ENCODE assay signal across 8 cellular contexts in genomic region chr11:1564535-1565172, GRCh38. TPM values are rescaled to one million over a fixed set of nuclear protein-coding genes. Genes with fewer than 3 reads are reported as not detected.
DNase-seq lines count a peak whose midpoint lies in the region; ATAC-seq, FAIRE-seq and TF ChIP-seq lines count a peak whose summit lies in the region.

No MANE protein-coding gene starts in this region.

- H3K9me3 Mint-ChIP-seq in activated naive CD8-positive, alpha-beta T cell treated with anti-CD3 and anti-CD28 coated beads for 36 hours = no peaks in the 10 kb centered on the region

- no peaks in the 10 kb centered on the region for H3K36me3 Mint-ChIP-seq in activated naive CD8-positive, alpha-beta T cell treated with anti-CD3 and anti-CD28 coated beads for 36 hours

- no peak overlapping the region for H3K27ac Mint-ChIP-seq in activated naive CD8-positive, alpha-beta T cell treated with anti-CD3 and anti-CD28 coated beads for 36 hours

- H3K4me1 Mint-ChIP-seq in activated naive CD8-positive, alpha-beta T cell treated with anti-CD3 and anti-CD28 coated beads for 36 hours = no peaks in the 10 kb centered on the region

- BruUV-seq in HepG2 (replicated peaks; lab: Mats Ljungman, UMichigan) = no TSS peak

- peaks cover 29% of the 10 kb centered on the region; the same call in 1 of the 2 replicates for H4K20me1 ChIP-seq in HepG2 (ENCODE audit: insufficient read depth, low read length)

- H3K27me3 ChIP-seq in HepG2 (ENCODE audit: control insufficient read depth in 1 of 2, insufficient read depth in 2 of 2, low read length in 2 of 2) = no peaks in the 10 kb centered on the region

- POLR2A ChIA-PET in HepG2 (lab: Yijun Ruan, JAX) = no interaction called here

- DNase-seq in AG20443 (ENCODE audit: low spot score) = peak; percentile 93
- DNase-seq in MV-4-11 (lab: John Stamatoyannopoulos, UW) = peak; percentile 51
- DNase-seq in cerebellum (ENCODE audit: low spot score) = peak; percentile 85
- no peak for DNase-seq in HepG2 (ENCODE audit: low spot score)
- DNase-seq in stimulated activated naive CD4-positive, alpha-beta T cell (lab: John Stamatoyannopoulos, UW) = no peak
- no peak for DNase-seq in COR-L47 (lab: John Stamatoyannopoulos, UW)
- no peak for DNase-seq in activated naive CD8-positive, alpha-beta T cell treated with anti-CD3 and anti-CD28 coated beads for 36 hours

- no peaks in the 10 kb centered on the region for H3K9me3 ChIP-seq in HepG2 (ENCODE audit: low read length)

- intact Hi-C loops in HepG2 (cut with micrococcal nuclease; ENCODE audit: unreplicated experiment) = no loop called here

- H3K4me2 ChIP-seq in HepG2 (ENCODE audit: low read depth, low read length) = no peak overlapping the region

- CTCF ChIA-PET in HepG2 (lab: Yijun Ruan, JAX; ENCODE audit: low intra/inter-chr PET ratio, low total read pairs) = no interaction called here

- TF ChIP-seq EP300 in HepG2 (IDR thresholded peaks at IDR 0.05; ENCODE audit: low read depth in 2 of 2, low read length in 2 of 2) (no peak), HepG2 (CRISPR knock-in tag; IDR thresholded peaks at IDR 0.05; ENCODE audit: borderline replicate concordance) (no peak)

- H3K27ac ChIP-seq in HepG2 (ENCODE audit: extremely low read length, insufficient read depth, low read length) = no peak overlapping the region

- FAIRE-seq in HepG2 (lab: Jason Lieb, UNC) = no peak

- no peaks in the 10 kb centered on the region for H3K27me3 Mint-ChIP-seq in activated naive CD8-positive, alpha-beta T cell treated with anti-CD3 and anti-CD28 coated beads for 36 hours

- in situ Hi-C loops in HepG2 (cut with HindIII; ENCODE audit: extremely low pct_ligation_motif_present, low pct_unique_long_range_greater_than_20kb) = no loop called here

- no peak for TF ChIP-seq RAD21 in HepG2 (CRISPR knock-in tag; IDR thresholded peaks at IDR 0.05)

- TF ChIP-seq POLR2A in HepG2 (IDR thresholded peaks at IDR 0.05; ENCODE audit: insufficient read depth in 1 of 2, low read depth in 2 of 2, low read length in 2 of 2) = no peak

- H2AFZ ChIP-seq in HepG2 (ENCODE audit: low read length) = no peak overlapping the region

- H3K4me3 ChIP-seq in HepG2 (replicated peaks in 1 of 3; ENCODE audit: insufficient read depth in 1 of 3, low read depth in 2 of 3, low read length in 3 of 3) = no peak overlapping the region

- peaks cover 15% of the 10 kb centered on the region for H3K4me1 ChIP-seq in HepG2 (ENCODE audit: insufficient read depth, low read length)

- no peaks in the 10 kb centered on the region for H3K79me2 ChIP-seq in HepG2 (ENCODE audit: insufficient read depth, low read length)

- ATAC-seq in HepG2 (no peak), HG02571 (IDR thresholded peaks at IDR 0.05; ENCODE audit: unreplicated experiment) (no peak)

- H3K9ac ChIP-seq in HepG2 (ENCODE audit: insufficient read depth, low read depth, low read length) = no peak overlapping the region

- H3K36me3 ChIP-seq in HepG2 (replicated peaks in 1 of 2; ENCODE audit: control insufficient read depth in 1 of 2, insufficient read depth in 2 of 2, low read length in 2 of 2) = peaks cover 0 to 1% of the 10 kb centered on the region in 2 experiments; a peak in 1 of 5 replicates

- no peak for TF ChIP-seq CTCF in HepG2 (CRISPR knock-in tag; IDR thresholded peaks at IDR 0.05)

- H3K4me3 Mint-ChIP-seq in activated naive CD8-positive, alpha-beta T cell treated with anti-CD3 and anti-CD28 coated beads for 36 hours = no peak overlapping the region

- 100% methylated on average over 1 of the region's 16 CpGs for WGBS in HepG2 (ENCODE audit: low lambda C conversion rate)

RNA-seq across cellular contexts. Expression of gene DUSP8, which starts 7.4 kb away (rescaled TPM):
- total RNA-seq in cerebellum (6.7 TPM), HepG2 (2016; rRNA removed; fragmentation: Illumina TruSeq; extraction: Trizol) (0.95 and 1.8 TPM in 2 replicates)
- total RNA-seq in HepG2 (2016; cell fraction: cytosol; rRNA removed; fragmentation: Illumina TruSeq; extraction: Trizol; ENCODE audit: low read depth) = 0.30 and 0.62 TPM in 2 replicates
- total RNA-seq in HepG2 (2016; cell fraction: insoluble cytoplasmic fraction; rRNA removed; fragmentation: Illumina TruSeq; extraction: Trizol) = 1.1 and 2.2 TPM in 2 replicates
- total RNA-seq in HepG2 (2016; cell fraction: membrane; rRNA removed; fragmentation: Illumina TruSeq; extraction: Trizol) = 1.2 and 1.3 TPM in 2 replicates
- total RNA-seq in HepG2 (2016; cell fraction: nucleus; rRNA removed; fragmentation: Illumina TruSeq; extraction: Trizol) = 1.1 and 1.3 TPM in 2 replicates
- polyA plus RNA-seq in HepG2 (2011; rRNA removed) = 8.0 and 15.4 TPM in 2 replicates
- polyA plus RNA-seq in HepG2 (2011; cell fraction: cytosol; rRNA removed) = 7.3 and 9.2 TPM in 2 replicates
- polyA plus RNA-seq in HepG2 (2011; cell fraction: nucleus; rRNA removed) = 11.7 and 12.2 TPM in 2 replicates
- 13.2 and 23.6 TPM in 2 replicates for polyA plus RNA-seq in HepG2 (2012)
- polyA plus RNA-seq in HepG2 (2016; cell fraction: cytosol; fragmentation: Illumina TruSeq; extraction: Trizol; ENCODE audit: low read depth) = 0.49 and 1.5 TPM in 2 replicates
- polyA plus RNA-seq in HepG2 (2016; cell fraction: insoluble cytoplasmic fraction; fragmentation: Illumina TruSeq; extraction: Trizol; ENCODE audit: low read depth) = 3.4 and 4.9 TPM in 2 replicates
- 2.0 and 2.8 TPM in 2 replicates for polyA plus RNA-seq in HepG2 (2016; cell fraction: membrane; fragmentation: Illumina TruSeq; extraction: Trizol; ENCODE audit: low read depth)
- polyA plus RNA-seq in HepG2 (2016; cell fraction: nucleus; fragmentation: Illumina TruSeq; extraction: Trizol; ENCODE audit: insufficient read depth, low read depth) = 5.9 and 6.8 TPM in 2 replicates
- polyA minus RNA-seq in HepG2 (2011; rRNA and poly(A)+ RNA removed; ENCODE audit: low replicate concordance) = 5.4 and 14.1 TPM in 2 replicates
- 4.0 and 5.3 TPM in 2 replicates for polyA minus RNA-seq in HepG2 (2011; cell fraction: cytosol; rRNA and poly(A)+ RNA removed)
- 0.90 and 3.0 TPM in 2 replicates for polyA minus RNA-seq in HepG2 (2011; cell fraction: nucleus; rRNA and poly(A)+ RNA removed)
- 1 to 10 TPM; 1.5 to 2.1 TPM for total RNA-seq in activated naive CD8-positive, alpha-beta T cell treated with anti-CD3 and anti-CD28 coated beads for 36 hours

RNA-seq across cellular contexts. Expression of gene KRTAP5-1, which starts 20.4 kb away (rescaled TPM):
- not detected for total RNA-seq in cerebellum
- not detected in 2 replicates for total RNA-seq in HepG2 (2016; rRNA removed; fragmentation: Illumina TruSeq; extraction: Trizol)
- not detected in 2 replicates for total RNA-seq in HepG2 (2016; cell fraction: cytosol; rRNA removed; fragmentation: Illumina TruSeq; extraction: Trizol; ENCODE audit: low read depth)
- total RNA-seq in HepG2 (2016; cell fraction: insoluble cytoplasmic fraction; rRNA removed; fragmentation: Illumina TruSeq; extraction: Trizol) = not detected in 2 replicates
- total RNA-seq in HepG2 (2016; cell fraction: membrane; rRNA removed; fragmentation: Illumina TruSeq; extraction: Trizol) = not detected in 2 replicates
- total RNA-seq in HepG2 (2016; cell fraction: nucleus; rRNA removed; fragmentation: Illumina TruSeq; extraction: Trizol) = not detected in 2 replicates
- polyA plus RNA-seq in HepG2 (2011; rRNA removed) = not detected in 2 replicates
- not detected in 2 replicates for polyA plus RNA-seq in HepG2 (2011; cell fraction: cytosol; rRNA removed)
- not detected in 2 replicates for polyA plus RNA-seq in HepG2 (2011; cell fraction: nucleus; rRNA removed)
- 0.25 and 0.99 TPM in 2 replicates for polyA plus RNA-seq in HepG2 (2012)
- not detected in 2 replicates for polyA plus RNA-seq in HepG2 (2016; cell fraction: cytosol; fragmentation: Illumina TruSeq; extraction: Trizol; ENCODE audit: low read depth)
- polyA plus RNA-seq in HepG2 (2016; cell fraction: insoluble cytoplasmic fraction; fragmentation: Illumina TruSeq; extraction: Trizol; ENCODE audit: low read depth) = not detected in 2 replicates
- polyA plus RNA-seq in HepG2 (2016; cell fraction: membrane; fragmentation: Illumina TruSeq; extraction: Trizol; ENCODE audit: low read depth) = not detected in 2 replicates
- not detected in 2 replicates for polyA plus RNA-seq in HepG2 (2016; cell fraction: nucleus; fragmentation: Illumina TruSeq; extraction: Trizol; ENCODE audit: insufficient read depth, low read depth)
- polyA minus RNA-seq in HepG2 (2011; rRNA and poly(A)+ RNA removed; ENCODE audit: low replicate concordance) = not detected in 2 replicates
- not detected in 2 replicates for polyA minus RNA-seq in HepG2 (2011; cell fraction: cytosol; rRNA and poly(A)+ RNA removed)
- polyA minus RNA-seq in HepG2 (2011; cell fraction: nucleus; rRNA and poly(A)+ RNA removed) = not detected in 2 replicates
- not detected for total RNA-seq in activated naive CD8-positive, alpha-beta T cell treated with anti-CD3 and anti-CD28 coated beads for 36 hours

RNA-seq across cellular contexts. Expression of gene KRTAP5-2, which starts 33.4 kb away (rescaled TPM):
- total RNA-seq in cerebellum (not detected), HepG2 (2016; rRNA removed; fragmentation: Illumina TruSeq; extraction: Trizol) (not detected in 2 replicates)
- total RNA-seq in HepG2 (2016; cell fraction: cytosol; rRNA removed; fragmentation: Illumina TruSeq; extraction: Trizol; ENCODE audit: low read depth) = not detected in 2 replicates
- not detected in 2 replicates for total RNA-seq in HepG2 (2016; cell fraction: insoluble cytoplasmic fraction; rRNA removed; fragmentation: Illumina TruSeq; extraction: Trizol)
- not detected in 2 replicates for total RNA-seq in HepG2 (2016; cell fraction: membrane; rRNA removed; fragmentation: Illumina TruSeq; extraction: Trizol)
- not detected in 2 replicates for total RNA-seq in HepG2 (2016; cell fraction: nucleus; rRNA removed; fragmentation: Illumina TruSeq; extraction: Trizol)
- not detected in 2 replicates for polyA plus RNA-seq in HepG2 (2011; rRNA removed)
- polyA plus RNA-seq in HepG2 (2011; cell fraction: cytosol; rRNA removed) = not detected in 2 replicates
- not detected in 2 replicates for polyA plus RNA-seq in HepG2 (2011; cell fraction: nucleus; rRNA removed)
- 0.29 and 0.55 TPM in 2 replicates for polyA plus RNA-seq in HepG2 (2012)
- not detected in 2 replicates for polyA plus RNA-seq in HepG2 (2016; cell fraction: cytosol; fragmentation: Illumina TruSeq; extraction: Trizol; ENCODE audit: low read depth)
- not detected in 2 replicates for polyA plus RNA-seq in HepG2 (2016; cell fraction: insoluble cytoplasmic fraction; fragmentation: Illumina TruSeq; extraction: Trizol; ENCODE audit: low read depth)
- polyA plus RNA-seq in HepG2 (2016; cell fraction: membrane; fragmentation: Illumina TruSeq; extraction: Trizol; ENCODE audit: low read depth) = not detected in 2 replicates
- not detected in 2 replicates for polyA plus RNA-seq in HepG2 (2016; cell fraction: nucleus; fragmentation: Illumina TruSeq; extraction: Trizol; ENCODE audit: insufficient read depth, low read depth)
- polyA minus RNA-seq in HepG2 (2011; rRNA and poly(A)+ RNA removed; ENCODE audit: low replicate concordance) = 0.21 TPM in 1 of 2 replicates, not detected in the other
- not detected in 2 replicates for polyA minus RNA-seq in HepG2 (2011; cell fraction: cytosol; rRNA and poly(A)+ RNA removed)
- not detected in 2 replicates for polyA minus RNA-seq in HepG2 (2011; cell fraction: nucleus; rRNA and poly(A)+ RNA removed)
- not detected for total RNA-seq in activated naive CD8-positive, alpha-beta T cell treated with anti-CD3 and anti-CD28 coated beads for 36 hours

RNA-seq across cellular contexts. Expression of gene KRTAP5-3, which starts 43.6 kb away (rescaled TPM):
- not detected for total RNA-seq in cerebellum
- total RNA-seq in HepG2 (2016; rRNA removed; fragmentation: Illumina TruSeq; extraction: Trizol) = not detected in 2 replicates
- total RNA-seq in HepG2 (2016; cell fraction: cytosol; rRNA removed; fragmentation: Illumina TruSeq; extraction: Trizol; ENCODE audit: low read depth) = not detected in 2 replicates
- total RNA-seq in HepG2 (2016; cell fraction: insoluble cytoplasmic fraction; rRNA removed; fragmentation: Illumina TruSeq; extraction: Trizol) = not detected in 2 replicates
- not detected in 2 replicates for total RNA-seq in HepG2 (2016; cell fraction: membrane; rRNA removed; fragmentation: Illumina TruSeq; extraction: Trizol)
- not detected in 2 replicates for total RNA-seq in HepG2 (2016; cell fraction: nucleus; rRNA removed; fragmentation: Illumina TruSeq; extraction: Trizol)
- not detected in 2 replicates for polyA plus RNA-seq in HepG2 (2011; rRNA removed)
- polyA plus RNA-seq in HepG2 (2011; cell fraction: cytosol; rRNA removed) = not detected in 2 replicates
- polyA plus RNA-seq in HepG2 (2011; cell fraction: nucleus; rRNA removed) = not detected in 2 replicates
- not detected in 2 replicates for polyA plus RNA-seq in HepG2 (2012)
- polyA plus RNA-seq in HepG2 (2016; cell fraction: cytosol; fragmentation: Illumina TruSeq; extraction: Trizol; ENCODE audit: low read depth) = not detected in 2 replicates
- polyA plus RNA-seq in HepG2 (2016; cell fraction: insoluble cytoplasmic fraction; fragmentation: Illumina TruSeq; extraction: Trizol; ENCODE audit: low read depth) = not detected in 2 replicates
- not detected in 2 replicates for polyA plus RNA-seq in HepG2 (2016; cell fraction: membrane; fragmentation: Illumina TruSeq; extraction: Trizol; ENCODE audit: low read depth)
- polyA plus RNA-seq in HepG2 (2016; cell fraction: nucleus; fragmentation: Illumina TruSeq; extraction: Trizol; ENCODE audit: insufficient read depth, low read depth) = not detected in 2 replicates
- not detected in 2 replicates for polyA minus RNA-seq in HepG2 (2011; rRNA and poly(A)+ RNA removed; ENCODE audit: low replicate concordance)
- polyA minus RNA-seq in HepG2 (2011; cell fraction: cytosol; rRNA and poly(A)+ RNA removed) = not detected in 2 replicates
- polyA minus RNA-seq in HepG2 (2011; cell fraction: nucleus; rRNA and poly(A)+ RNA removed) = not detected in 2 replicates
- total RNA-seq in activated naive CD8-positive, alpha-beta T cell treated with anti-CD3 and anti-CD28 coated beads for 36 hours = not detected

RNA-seq across cellular contexts. Expression of gene KRTAP5-4, which starts 57.3 kb away (rescaled TPM):
- total RNA-seq in cerebellum (not detected), HepG2 (2016; rRNA removed; fragmentation: Illumina TruSeq; extraction: Trizol) (not detected in 2 replicates)
- not detected in 2 replicates for total RNA-seq in HepG2 (2016; cell fraction: cytosol; rRNA removed; fragmentation: Illumina TruSeq; extraction: Trizol; ENCODE audit: low read depth)
- not detected in 2 replicates for total RNA-seq in HepG2 (2016; cell fraction: insoluble cytoplasmic fraction; rRNA removed; fragmentation: Illumina TruSeq; extraction: Trizol)
- not detected in 2 replicates for total RNA-seq in HepG2 (2016; cell fraction: membrane; rRNA removed; fragmentation: Illumina TruSeq; extraction: Trizol)
- not detected in 2 replicates for total RNA-seq in HepG2 (2016; cell fraction: nucleus; rRNA removed; fragmentation: Illumina TruSeq; extraction: Trizol)
- polyA plus RNA-seq in HepG2 (2011; rRNA removed) = not detected in 2 replicates
- not detected in 2 replicates for polyA plus RNA-seq in HepG2 (2011; cell fraction: cytosol; rRNA removed)
- polyA plus RNA-seq in HepG2 (2011; cell fraction: nucleus; rRNA removed) = 0.16 TPM in 1 of 2 replicates, not detected in the other
- not detected in 2 replicates for polyA plus RNA-seq in HepG2 (2012)
- polyA plus RNA-seq in HepG2 (2016; cell fraction: cytosol; fragmentation: Illumina TruSeq; extraction: Trizol; ENCODE audit: low read depth) = not detected in 2 replicates
- polyA plus RNA-seq in HepG2 (2016; cell fraction: insoluble cytoplasmic fraction; fragmentation: Illumina TruSeq; extraction: Trizol; ENCODE audit: low read depth) = not detected in 2 replicates
- not detected in 2 replicates for polyA plus RNA-seq in HepG2 (2016; cell fraction: membrane; fragmentation: Illumina TruSeq; extraction: Trizol; ENCODE audit: low read depth)
- polyA plus RNA-seq in HepG2 (2016; cell fraction: nucleus; fragmentation: Illumina TruSeq; extraction: Trizol; ENCODE audit: insufficient read depth, low read depth) = not detected in 2 replicates
- polyA minus RNA-seq in HepG2 (2011; rRNA and poly(A)+ RNA removed; ENCODE audit: low replicate concordance) = not detected in 2 replicates
- not detected in 2 replicates for polyA minus RNA-seq in HepG2 (2011; cell fraction: cytosol; rRNA and poly(A)+ RNA removed)
- not detected in 2 replicates for polyA minus RNA-seq in HepG2 (2011; cell fraction: nucleus; rRNA and poly(A)+ RNA removed)
- not detected for total RNA-seq in activated naive CD8-positive, alpha-beta T cell treated with anti-CD3 and anti-CD28 coated beads for 36 hours

Comparison
In these comparisons a context has a peak if more than half of its experiments do, and no peak if none do; other contexts are left out.
1. DNase-seq: peak in AG20443 (single experiment), MV-4-11 (single experiment) and cerebellum (single experiment); none in HepG2 (single experiment), stimulated activated naive CD4-positive, alpha-beta T cell (0 of 6), COR-L47 (single experiment) and activated naive CD8-positive, alpha-beta T cell treated with anti-CD3 and anti-CD28 coated beads for 36 hours (single experiment).